ENCODE assay signal across 1 cellular context in the genomic region with DNA sequence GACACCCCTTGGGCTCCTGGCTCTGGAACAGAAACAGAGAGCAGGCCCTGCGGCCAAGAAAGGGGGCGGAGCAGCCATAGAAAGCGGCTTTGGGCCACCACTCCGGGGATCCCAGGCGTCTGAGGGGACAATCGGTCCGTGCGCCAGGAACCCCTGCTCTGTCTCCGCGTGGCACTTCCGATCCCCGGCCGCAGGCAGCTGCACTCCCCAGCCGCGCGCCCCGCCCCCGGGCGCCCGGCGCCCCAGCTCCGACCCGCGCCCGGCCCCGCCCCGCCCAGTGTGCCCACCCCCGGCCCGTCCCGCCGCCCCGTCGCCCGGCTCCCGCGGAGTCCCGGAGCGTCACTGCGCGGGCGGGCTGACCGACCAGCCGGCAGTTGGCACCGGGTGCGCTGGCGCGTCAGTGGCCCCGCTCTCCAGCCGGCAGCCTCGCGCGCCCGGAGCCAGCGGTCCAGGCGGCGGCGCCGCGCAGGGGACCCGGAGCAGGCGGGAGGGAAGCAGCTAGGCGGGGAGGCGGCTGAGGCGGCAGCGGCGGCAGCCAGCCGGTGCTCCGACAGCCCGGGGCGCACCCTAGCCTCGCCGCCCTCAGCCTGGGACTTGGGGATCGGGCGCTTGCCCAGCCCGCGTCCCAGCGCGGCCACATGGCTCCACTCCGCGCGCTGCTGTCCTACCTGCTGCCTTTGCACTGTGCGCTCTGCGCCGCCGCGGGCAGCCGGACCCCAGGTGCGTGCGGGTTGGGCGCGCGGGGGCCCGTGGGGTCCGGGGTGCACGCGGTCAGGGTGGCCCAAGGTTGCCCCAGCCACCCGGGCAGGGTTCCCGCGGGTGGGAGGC.
A peak's percentile ranks its signal among the peaks of the same experiment; 100 is the strongest.
TF ChIP-seq lines count a peak whose summit lies in the region.

A gene with protein sequence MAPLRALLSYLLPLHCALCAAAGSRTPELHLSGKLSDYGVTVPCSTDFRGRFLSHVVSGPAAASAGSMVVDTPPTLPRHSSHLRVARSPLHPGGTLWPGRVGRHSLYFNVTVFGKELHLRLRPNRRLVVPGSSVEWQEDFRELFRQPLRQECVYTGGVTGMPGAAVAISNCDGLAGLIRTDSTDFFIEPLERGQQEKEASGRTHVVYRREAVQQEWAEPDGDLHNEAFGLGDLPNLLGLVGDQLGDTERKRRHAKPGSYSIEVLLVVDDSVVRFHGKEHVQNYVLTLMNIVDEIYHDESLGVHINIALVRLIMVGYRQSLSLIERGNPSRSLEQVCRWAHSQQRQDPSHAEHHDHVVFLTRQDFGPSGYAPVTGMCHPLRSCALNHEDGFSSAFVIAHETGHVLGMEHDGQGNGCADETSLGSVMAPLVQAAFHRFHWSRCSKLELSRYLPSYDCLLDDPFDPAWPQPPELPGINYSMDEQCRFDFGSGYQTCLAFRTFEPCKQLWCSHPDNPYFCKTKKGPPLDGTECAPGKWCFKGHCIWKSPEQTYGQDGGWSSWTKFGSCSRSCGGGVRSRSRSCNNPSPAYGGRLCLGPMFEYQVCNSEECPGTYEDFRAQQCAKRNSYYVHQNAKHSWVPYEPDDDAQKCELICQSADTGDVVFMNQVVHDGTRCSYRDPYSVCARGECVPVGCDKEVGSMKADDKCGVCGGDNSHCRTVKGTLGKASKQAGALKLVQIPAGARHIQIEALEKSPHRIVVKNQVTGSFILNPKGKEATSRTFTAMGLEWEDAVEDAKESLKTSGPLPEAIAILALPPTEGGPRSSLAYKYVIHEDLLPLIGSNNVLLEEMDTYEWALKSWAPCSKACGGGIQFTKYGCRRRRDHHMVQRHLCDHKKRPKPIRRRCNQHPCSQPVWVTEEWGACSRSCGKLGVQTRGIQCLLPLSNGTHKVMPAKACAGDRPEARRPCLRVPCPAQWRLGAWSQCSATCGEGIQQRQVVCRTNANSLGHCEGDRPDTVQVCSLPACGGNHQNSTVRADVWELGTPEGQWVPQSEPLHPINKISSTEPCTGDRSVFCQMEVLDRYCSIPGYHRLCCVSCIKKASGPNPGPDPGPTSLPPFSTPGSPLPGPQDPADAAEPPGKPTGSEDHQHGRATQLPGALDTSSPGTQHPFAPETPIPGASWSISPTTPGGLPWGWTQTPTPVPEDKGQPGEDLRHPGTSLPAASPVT (plus strand): TSS at position 342 of the 828 bp plus-strand sequence. CDS start 297 bp downstream, at position 639.

TF ChIP-seq in HCT116, 20 proteins besides CTCF, POLR2A, EP300 and RAD21:
- TF ChIP-seq, protein P1, sequence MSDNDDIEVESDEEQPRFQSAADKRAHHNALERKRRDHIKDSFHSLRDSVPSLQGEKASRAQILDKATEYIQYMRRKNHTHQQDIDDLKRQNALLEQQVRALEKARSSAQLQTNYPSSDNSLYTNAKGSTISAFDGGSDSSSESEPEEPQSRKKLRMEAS (IDR thresholded peaks at IDR 0.05), result peak; percentile 11; the same call in 1 of the 2 replicates
- TF ChIP-seq POLR2AphosphoS5 (IDR thresholded peaks at IDR 0.05; ENCODE audit: low read depth, low read length) (peak; percentile 77), TCF7L2 (IDR thresholded peaks at IDR 0.05; ENCODE audit: borderline replicate concordance, extremely low read depth, insufficient read depth, insufficient read length) (no peak)
TF ChIP-seq in HCT116: peak in this region for 2.
